In the genomic region with DNA sequence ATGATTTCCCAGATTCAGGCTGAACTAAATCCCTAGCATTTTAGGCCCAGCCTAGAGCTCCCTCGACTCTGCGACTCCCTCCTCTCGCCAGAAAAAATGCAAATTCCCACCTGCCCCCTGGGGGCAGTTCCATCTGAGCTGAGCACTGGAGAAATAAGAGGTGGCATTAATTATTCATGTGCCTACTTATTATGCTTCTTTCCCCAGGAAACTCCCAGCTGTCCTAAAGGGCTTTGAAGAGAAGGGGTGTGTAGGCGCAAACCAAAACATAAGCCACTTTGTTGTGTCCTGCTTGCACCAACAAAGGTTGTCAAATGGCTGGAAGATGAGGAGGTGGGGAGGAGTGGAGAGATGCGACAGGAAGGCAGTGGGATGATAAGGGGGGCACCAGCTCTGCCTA, we compare ENCODE assay signal across 15 cellular contexts. TPM values are rescaled to one million over a fixed set of nuclear protein-coding genes. Genes with fewer than 3 reads are reported as not detected.
DNase-seq lines count a peak whose midpoint lies in the region; ATAC-seq, FAIRE-seq and TF ChIP-seq lines count a peak whose summit lies in the region.
"Had no signal": no experiment of that assay in that cellular context is flagged by ENCODE, and none has a peak within 500 bp of the region (broad histone marks: within the 10 kb centered on the region; RNA-seq: fewer than 3 reads in every experiment).

No MANE protein-coding gene starts in this region.

- 0 out of 2 replicates have a peak overlapping the region, but pooled peaks have one; percentile 12 for H3K27ac ChIP-seq in H1 (ENCODE audit: low read depth, low read length)
- H3K27ac ChIP-seq: esophagus muscularis mucosa, HL-60, upper lobe of right lung had no signal

- H3K56ac ChIP-seq in H1 (replicated peaks; ENCODE audit: insufficient read length, low read depth, low read length): no peak overlapping the region

- peak overlapping the region; percentile 36 for H2BK120ac ChIP-seq in H1 (replicated peaks; ENCODE audit: low read depth, low read length)

- H2BK5ac ChIP-seq in H1 (ENCODE audit: low read depth, low read length): peak overlapping the region; percentile 93

- WGBS in H1 (ENCODE audit: extremely low coverage in 1 of 2, insufficient coverage in 1 of 2, insufficient read length in 1 of 2, insufficient replicate concordance in 2 of 2, low coverage in 1 of 2, low lambda C conversion rate in 2 of 2, missing lambda C conversion rate in 1 of 2), 2 experiments: 13% methylated on average over 5 of the region's 5 CpGs; no CpG with 5 or more reads in 1 of the 2 experiments

- no peak overlapping the region for H3K4me3 Mint-ChIP-seq in type B pancreatic cell
- H3K4me3 Mint-ChIP-seq: activated naive CD8-positive, alpha-beta T cell; central memory CD8-positive, alpha-beta T cell had no signal

- no peak; a peak in 1 of 3 replicates for TF ChIP-seq POLR2A in H1 (IDR thresholded peaks at IDR 0.05; ENCODE audit: control extremely low read depth in 1 of 2, low read depth in 2 of 2, low read length in 2 of 2)

- no peak overlapping the region for H3K23ac ChIP-seq in H1 (ENCODE audit: insufficient read length)

- H2BK12ac ChIP-seq in H1 (ENCODE audit: low read depth, low read length): peak overlapping the region; percentile 95; the same call in 1 of the 2 replicates

- H3K18ac ChIP-seq in H1 (ENCODE audit: extremely low read depth, low read length): peak overlapping the region; percentile 19; the same call in 1 of the 2 replicates

- H2BK20ac ChIP-seq in H1 (ENCODE audit: low read length): peak overlapping the region; percentile 93; the same call in 1 of the 2 replicates

- no peaks in the 10 kb centered on the region for H3K9me3 ChIP-seq in H1 (ENCODE audit: insufficient read depth in 2 of 2, low read depth in 1 of 2, low read length in 1 of 2)
- H3K9me3 ChIP-seq: esophagus muscularis mucosa, upper lobe of right lung had no signal

- CTCF ChIA-PET in H1 (lab: Charles Lee; ENCODE audit: partially characterized antibody): interaction anchor here (0.7 to 19.1 kb wide), 27 partner anchors 8 to 552 kb away, joined by 3 to 335 read pairs (median 7); a partner anchor contains a TSS

- H3K4me1 Mint-ChIP-seq in type B pancreatic cell (ENCODE audit: unreplicated experiment): peaks cover 19% of the 10 kb centered on the region

- no peaks in the 10 kb centered on the region for H4K20me1 ChIP-seq in H1 (replicated peaks in 1 of 2; ENCODE audit: control insufficient read depth in 1 of 2, insufficient read depth in 2 of 2, low read length in 2 of 2)

- peak overlapping the region; percentile 34 for H4K5ac ChIP-seq in H1 (ENCODE audit: insufficient read length, low read depth, low read length)

- peak overlapping the region; percentile 76 for H4K91ac ChIP-seq in H1 (replicated peaks; ENCODE audit: insufficient read length, low read length)

- TF ChIP-seq CTCF in H1 (IDR thresholded peaks at IDR 0.05; ENCODE audit: control extremely low read depth in 1 of 3, insufficient read depth in 1 of 3, low read depth in 1 of 3, low read length in 3 of 3) (no peak), type B pancreatic cell (conservative IDR thresholded peaks at IDR 0.05) (no peak)

- peak; percentile 18 for DNase-seq in NCI-H748 (lab: John Stamatoyannopoulos, UW; ENCODE audit: unreplicated experiment)
- DNase-seq in NCI-H748 treated with DMSO at 0.1 percent for 48 hours (lab: John Stamatoyannopoulos, UW): no peak
- DNase-seq in NCI-H2171 (lab: John Stamatoyannopoulos, UW): peak; percentile 31
- peak; percentile 31 to 75 for DNase-seq in H1 (ENCODE audit: low read depth in 1 of 2, low spot score in 2 of 2)
- no peak for DNase-seq in type B pancreatic cell (ENCODE audit: extremely low spot score, unreplicated experiment)
- DNase-seq in cortex of kidney (lab: John Stamatoyannopoulos, UW): no peak
- no peak for DNase-seq in activated naive CD4-positive, alpha-beta T cell treated with Interleukin-2 at 50 U/mL for 16 hours
- DNase-seq: DMS53, upper lobe of right lung had no signal

- peak overlapping the region in 1 of 4 experiments; percentile 36; a peak in 1 of 8 replicates for H3K4me3 ChIP-seq in H1 (ENCODE audit: extremely low read depth in 1 of 4, insufficient read depth in 2 of 4, low read depth in 3 of 4, low read length in 4 of 4)
- H3K4me3 ChIP-seq: esophagus muscularis mucosa, upper lobe of right lung had no signal

- peak overlapping the region; percentile 66 for H3K27ac Mint-ChIP-seq in type B pancreatic cell
- H3K27ac Mint-ChIP-seq: activated naive CD8-positive, alpha-beta T cell had no signal

- no peaks in the 10 kb centered on the region for H3K79me1 ChIP-seq in H1 (ENCODE audit: low read depth, low read length)

- H3K23me2 ChIP-seq in H1 (ENCODE audit: low read depth, low read length): no peaks in the 10 kb centered on the region

- peaks cover 16% of the 10 kb centered on the region for H3K36me3 Mint-ChIP-seq in type B pancreatic cell
- H3K36me3 Mint-ChIP-seq: activated naive CD8-positive, alpha-beta T cell had no signal

- no peak; a peak in 1 of 3 replicates for TF ChIP-seq EP300 in H1 (IDR thresholded peaks at IDR 0.05; ENCODE audit: borderline replicate concordance in 1 of 2, low read depth in 2 of 2, low read length in 2 of 2)

- H3K4ac ChIP-seq in H1 (replicated peaks; ENCODE audit: insufficient read length, low read depth, low read length): no peak overlapping the region

- H3K9ac ChIP-seq in H1 (replicated peaks in 1 of 4; ENCODE audit: extremely low read depth in 1 of 4, low read depth in 3 of 4, low read length in 3 of 4): no peak overlapping the region

- 0 out of 2 replicates have a peak overlapping the region, but pooled peaks have one; percentile 5 for H2BK15ac ChIP-seq in H1 (ENCODE audit: low read length)

- H4K8ac ChIP-seq in H1 (ENCODE audit: extremely low read depth, insufficient read depth, low read length): no peak overlapping the region

- peak; percentile 81 for FAIRE-seq in H1 (lab: Jason Lieb, UNC)

- peak overlapping the region; percentile 59 to 61 for H3K4me2 ChIP-seq in H1 (ENCODE audit: insufficient read depth in 1 of 2, low read depth in 2 of 2, low read length in 2 of 2)

- no peak for ATAC-seq in HG03460 (IDR thresholded peaks at IDR 0.05; ENCODE audit: unreplicated experiment)
- ATAC-seq: SK-N-SH treated with all-trans-retinoic acid at 6 μM for 48 hours, upper lobe of right lung had no signal

- no peak overlapping the region; the same call in 1 of the 2 replicates for H2AK5ac ChIP-seq in H1 (ENCODE audit: low read depth, low read length)

- no peaks in the 10 kb centered on the region for H3K79me2 ChIP-seq in H1 (ENCODE audit: control insufficient read depth in 1 of 2, insufficient read depth in 2 of 2, low read length in 2 of 2)

- POLR2A ChIA-PET in H1 (lab: Charles Lee; ENCODE audit: partially characterized antibody): interaction anchor here (0.9 to 2.0 kb wide), 6 partner anchors 10 to 153 kb away, joined by 3 to 9 read pairs (median 3); a partner anchor contains a TSS

- TF ChIP-seq RAD21 in H1 (IDR thresholded peaks at IDR 0.05 in 1 of 2, conservative IDR thresholded peaks at IDR 0.05 in 1 of 2; ENCODE audit: low read depth in 2 of 2, low read length in 2 of 2): no peak

- H3K14ac ChIP-seq in H1 (ENCODE audit: insufficient read length): no peak overlapping the region

- H3K9me3 Mint-ChIP-seq in type B pancreatic cell: no peaks in the 10 kb centered on the region
- H3K9me3 Mint-ChIP-seq: central memory CD8-positive, alpha-beta T cell had no signal

- H3K36me3 ChIP-seq in H1 (ENCODE audit: control insufficient read depth in 2 of 4, insufficient read depth in 4 of 4, low read length in 3 of 4): peaks cover 0 to 4% (median 0%) of the 10 kb centered on the region in 4 experiments; a peak in 1 of 8 replicates
- H3K36me3 ChIP-seq: upper lobe of right lung had no signal

- no peaks in the 10 kb centered on the region for H3K27me3 ChIP-seq in H1 (replicated peaks in 1 of 4; ENCODE audit: control insufficient read depth in 3 of 4, extremely low read depth in 1 of 4, insufficient read depth in 3 of 4, low read length in 3 of 4)
- H3K27me3 ChIP-seq: upper lobe of right lung had no signal

- H2AFZ ChIP-seq in H1 (ENCODE audit: low read length): no peak overlapping the region

- no peaks in the 10 kb centered on the region for H3K27me3 Mint-ChIP-seq in type B pancreatic cell
- H3K27me3 Mint-ChIP-seq: activated naive CD8-positive, alpha-beta T cell had no signal

- peaks cover 15 to 30% (median 22%) of the 10 kb centered on the region in 4 experiments for H3K4me1 ChIP-seq in H1 (replicated peaks in 1 of 4; ENCODE audit: control insufficient read depth in 3 of 4, insufficient read depth in 4 of 4, low read length in 3 of 4)
- H3K4me1 ChIP-seq: upper lobe of right lung had no signal

TF ChIP-seq in H1, 55 proteins besides CTCF, POLR2A, EP300 and RAD21 (continues in another document):
- no peak for TF ChIP-seq TBP (IDR thresholded peaks at IDR 0.05; ENCODE audit: low read depth, low read length)
- no peak for TF ChIP-seq BCL11A (IDR thresholded peaks at IDR 0.05; ENCODE audit: low read depth in 2 of 2, low read length in 2 of 2)
- TF ChIP-seq HDAC6 (IDR thresholded peaks at IDR 0.05; ENCODE audit: low read depth, low read length): no peak
- TF ChIP-seq NANOG (IDR thresholded peaks at IDR 0.05; ENCODE audit: insufficient read depth, low read depth, low read length, poor library complexity, severe bottlenecking): peak; percentile 17
- peak; percentile 41 for TF ChIP-seq ASH2L (IDR thresholded peaks at IDR 0.05; ENCODE audit: low read length)

RNA-seq across cellular contexts. Expression of a gene that starts 41.4 kb away (rescaled TPM):
- total RNA-seq in H1 (2021; fragmentation: NEBNext Ultra II Directional; extraction: Animal tissue kit (Norgen Biotek cat#: 25700)): 6.9 and 7.5 TPM in 2 replicates
- polyA plus RNA-seq in H1 (2011; rRNA removed): 8.5 and 9.5 TPM in 2 replicates
- polyA plus RNA-seq in H1 (2011; cell fraction: cytosol; rRNA removed): 8.6 TPM
- 14.3 TPM for polyA plus RNA-seq in H1 (2011; cell fraction: nucleus; rRNA removed)
- 8.0 to 8.9 TPM (median 8.3 TPM) in 4 replicates for polyA plus RNA-seq in H1 (2012, experiment 1 of 2)
- 8.8 TPM for polyA plus RNA-seq in H1 (2012, experiment 2 of 2)
- 5.5 TPM for polyA plus RNA-seq in H1 (2013, experiment 1 of 2)
- 7.7 TPM for polyA plus RNA-seq in H1 (2013, experiment 2 of 2)
- 2.3 and 3.5 TPM in 2 replicates for polyA minus RNA-seq in H1 (2011; rRNA and poly(A)+ RNA removed)
- polyA minus RNA-seq in H1 (2011; cell fraction: cytosol; rRNA and poly(A)+ RNA removed): 2.3 TPM
- polyA minus RNA-seq in H1 (2011; cell fraction: nucleus; rRNA and poly(A)+ RNA removed): 7.8 TPM
- total RNA-seq in type B pancreatic cell (ENCODE audit: low replicate concordance): 7.0 and 9.7 TPM in 2 replicates

RNA-seq across cellular contexts. Expression of a gene that starts 58.9 kb away (rescaled TPM):
- 0.88 TPM in 1 of 2 replicates, not detected in the other for total RNA-seq in H1 (2021; fragmentation: NEBNext Ultra II Directional; extraction: Animal tissue kit (Norgen Biotek cat#: 25700))
- polyA plus RNA-seq in H1 (2011; rRNA removed): 0.71 and 0.83 TPM in 2 replicates
- polyA plus RNA-seq in H1 (2011; cell fraction: cytosol; rRNA removed): 0.59 TPM
- polyA plus RNA-seq in H1 (2011; cell fraction: nucleus; rRNA removed): 0.50 TPM
- polyA plus RNA-seq in H1 (2012, experiment 1 of 2): 0.37 TPM in 1 of 4 replicates, not detected in the others
- 0.51 TPM for polyA plus RNA-seq in H1 (2012, experiment 2 of 2)
- polyA plus RNA-seq in H1 (2013, experiment 1 of 2): 0.32 TPM
- 0.07 TPM for polyA plus RNA-seq in H1 (2013, experiment 2 of 2)
- polyA minus RNA-seq in H1 (2011; rRNA and poly(A)+ RNA removed): not detected in 2 replicates
- not detected for polyA minus RNA-seq in H1 (2011; cell fraction: cytosol; rRNA and poly(A)+ RNA removed)
- not detected for polyA minus RNA-seq in H1 (2011; cell fraction: nucleus; rRNA and poly(A)+ RNA removed)
- 0.48 and 0.55 TPM in 2 replicates for total RNA-seq in type B pancreatic cell (ENCODE audit: low replicate concordance)
- total RNA-seq: esophagus muscularis mucosa had no signal

Comparison
In these comparisons a context has a peak if more than half of its experiments do, and no peak if none do; other contexts are left out.
1. DNase-seq: peak in NCI-H748 (single experiment), NCI-H2171 (single experiment) and H1 (2 of 2); none in NCI-H748 treated with DMSO at 0.1 percent for 48 hours (single experiment), type B pancreatic cell (single experiment), cortex of kidney (single experiment) and activated naive CD4-positive, alpha-beta T cell treated with Interleukin-2 at 50 U/mL for 16 hours (single experiment).